8 cellular contexts compared by ENCODE assay signal in the genomic region with DNA sequence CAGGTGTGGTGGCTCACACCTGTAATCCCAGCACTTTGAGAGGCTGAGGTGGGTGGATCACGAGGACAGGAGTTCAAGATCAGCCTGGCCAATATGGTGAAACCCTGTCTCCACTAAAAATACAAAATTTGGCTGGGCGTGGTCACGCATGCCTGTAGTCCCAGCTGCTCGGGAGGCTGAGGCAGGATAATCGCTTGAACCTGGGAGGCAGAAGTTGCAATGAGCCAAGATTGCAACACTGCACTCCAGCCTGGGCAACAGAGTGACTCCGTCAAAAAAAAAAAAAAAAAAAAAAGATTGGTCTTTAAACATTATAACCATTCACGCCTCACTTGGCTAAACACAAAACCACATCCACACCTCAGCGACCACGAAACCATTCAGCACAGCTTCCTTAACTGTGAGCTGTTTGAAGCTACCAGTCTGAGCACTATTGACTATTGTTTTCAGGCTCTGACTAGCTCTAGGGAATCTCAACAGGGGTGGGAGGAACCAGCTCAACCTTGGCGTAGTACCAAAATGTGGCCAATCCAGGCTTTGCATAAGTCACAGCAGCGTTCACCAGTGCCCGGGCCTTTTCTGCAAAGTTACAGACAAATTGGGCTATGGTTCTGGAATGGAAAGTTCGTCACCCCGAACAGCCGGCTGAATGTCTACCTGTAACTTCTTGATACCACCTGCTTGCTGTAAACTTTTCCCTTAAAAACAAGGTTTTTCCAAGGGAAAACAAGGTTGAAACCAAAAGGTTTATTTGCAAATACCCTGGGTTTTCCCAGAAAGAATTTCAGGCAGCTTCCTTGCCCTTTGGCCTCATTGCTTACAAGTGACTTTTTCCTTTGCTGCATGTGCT.
A peak's percentile ranks its signal among the peaks of the same experiment; 100 is the strongest.
DNase-seq lines count a peak whose midpoint lies in the region; ATAC-seq and TF ChIP-seq lines count a peak whose summit lies in the region.

No MANE protein-coding gene starts in this region.

- no peaks in the 10 kb centered on the region for H3K4me1 Mint-ChIP-seq in activated naive CD8-positive, alpha-beta T cell treated with anti-CD3 and anti-CD28 coated beads for 36 hours

- H3K27me3 ChIP-seq in A673 (replicated peaks; ENCODE audit: insufficient read depth, low read depth, low read length, poor library complexity): no peaks in the 10 kb centered on the region
- H3K27me3 ChIP-seq in upper lobe of left lung: no peaks in the 10 kb centered on the region

- POLR2A ChIA-PET in A673 (lab: Charles Lee; ENCODE audit: low non-redundant PET): no interaction called here

- no peaks in the 10 kb centered on the region for H3K9me3 Mint-ChIP-seq in activated naive CD8-positive, alpha-beta T cell treated with anti-CD3 and anti-CD28 coated beads for 36 hours

- ATAC-seq in GM18508 (IDR thresholded peaks at IDR 0.05; ENCODE audit: insufficient read depth, unreplicated experiment) (peak; percentile 96), HG02840 (IDR thresholded peaks at IDR 0.05; ENCODE audit: low FRiP score, unreplicated experiment) (peak; percentile 66), upper lobe of left lung (ENCODE audit: low FRiP score in 2 of 2) (peak; percentile 24 to 71)

- H3K9me3 ChIP-seq in A673 (ENCODE audit: low read depth, low read length, poor library complexity, severe bottlenecking) (no peaks in the 10 kb centered on the region), upper lobe of left lung (no peaks in the 10 kb centered on the region)

- no TSS peak for BruUV-seq in A673 (replicated peaks; lab: Mats Ljungman, UMichigan)

- H3K27ac Mint-ChIP-seq in activated naive CD8-positive, alpha-beta T cell treated with anti-CD3 and anti-CD28 coated beads for 36 hours: peak overlapping the region; percentile 55

- CTCF ChIA-PET in A673 (lab: Charles Lee): no interaction called here

- DNase-seq in A673 (ENCODE audit: low spot score): peak; percentile 27
- peak; percentile 81 for DNase-seq in NB4 (ENCODE audit: low read depth)
- peak; percentile 8 for DNase-seq in activated naive CD8-positive, alpha-beta T cell treated with anti-CD3 and anti-CD28 coated beads for 36 hours
- DNase-seq in inferior parietal cortex (ENCODE audit: extremely low spot score): peak; percentile 84
- peak in 1 of 2 donors; percentile 70 for DNase-seq in upper lobe of left lung
- no peak for DNase-seq in NCI-H82 (lab: John Stamatoyannopoulos, UW)

- TF ChIP-seq POLR2A in NB4 (IDR thresholded peaks at IDR 0.05; ENCODE audit: extremely low read depth, insufficient read length): no peak
- no peak for TF ChIP-seq POLR2A in upper lobe of left lung (IDR thresholded peaks at IDR 0.05)

- H3K36me3 ChIP-seq in A673 (ENCODE audit: insufficient read depth, low read length, poor library complexity, severe bottlenecking) (no peaks in the 10 kb centered on the region), upper lobe of left lung (no peaks in the 10 kb centered on the region)

- TF ChIP-seq CTCF in A673 (conservative IDR thresholded peaks at IDR 0.05; ENCODE audit: low read depth, low read length): no peak
- TF ChIP-seq CTCF in NB4 (IDR thresholded peaks at IDR 0.05; ENCODE audit: low read depth, low read length): no peak
- TF ChIP-seq CTCF in upper lobe of left lung (IDR thresholded peaks at IDR 0.05): no peak

- H3K4me3 ChIP-seq in A673 (ENCODE audit: low read depth, low read length, poor library complexity, severe bottlenecking) (no peak overlapping the region), NB4 (ENCODE audit: low read depth, low read length) (no peak overlapping the region), upper lobe of left lung (no peak overlapping the region)

- WGBS in upper lobe of left lung, 2 donors: 48 to 56% methylated on average over 15 of the region's 15 CpGs

- H3K27ac ChIP-seq in A673 (ENCODE audit: low read depth, low read length, poor library complexity, severe bottlenecking) (no peak overlapping the region), upper lobe of left lung (peak overlapping the region in 2 of 4 donors; percentile 23 to 35)

- peaks cover 12% of the 10 kb centered on the region for H3K27me3 Mint-ChIP-seq in activated naive CD8-positive, alpha-beta T cell treated with anti-CD3 and anti-CD28 coated beads for 36 hours

- no peaks in the 10 kb centered on the region for H3K4me1 ChIP-seq in A673 (ENCODE audit: insufficient read depth, low read length, poor library complexity, severe bottlenecking)
- peaks cover 0 to 18% (median 13%) of the 10 kb centered on the region in 4 donors for H3K4me1 ChIP-seq in upper lobe of left lung

- no peak for TF ChIP-seq EP300 in upper lobe of left lung (IDR thresholded peaks at IDR 0.05)

- no peaks in the 10 kb centered on the region for H3K36me3 Mint-ChIP-seq in activated naive CD8-positive, alpha-beta T cell treated with anti-CD3 and anti-CD28 coated beads for 36 hours

- no peak overlapping the region for H3K4me3 Mint-ChIP-seq in activated naive CD8-positive, alpha-beta T cell treated with anti-CD3 and anti-CD28 coated beads for 36 hours

- intact Hi-C loops in A673 (cut with micrococcal nuclease; ENCODE audit: unreplicated experiment): no loop called here
